14 cellular contexts compared by ENCODE assay signal in genomic region chr7:138546064-138546619, GRCh38.
DNase-seq lines count a peak whose midpoint lies in the region; ATAC-seq and TF ChIP-seq lines count a peak whose summit lies in the region.
"Had no signal": no experiment of that assay in that cellular context is flagged by ENCODE, and none has a peak within 500 bp of the region (broad histone marks: within the 10 kb centered on the region; RNA-seq: fewer than 3 reads in every experiment).

No MANE protein-coding gene starts in this region.

- H3K36me3 Mint-ChIP-seq in WTC11 (peaks cover 80% of the 10 kb centered on the region), HFFc6 (ENCODE audit: low read depth) (peaks cover 26% of the 10 kb centered on the region)

- no peak for ATAC-seq in WTC11
- ATAC-seq: A549, GM12878 had no signal

- H3K27ac Mint-ChIP-seq in WTC11 (peak overlapping the region; percentile 52; the same call in 1 of the 2 replicates), HFFc6 (no peak overlapping the region)

- CTCF ChIA-PET in WTC11 (lab: Charles Lee), result no interaction called here

- POLR2A ChIA-PET in WTC11 (lab: Charles Lee), result no interaction called here

- DNase-seq in WTC11 (ENCODE audit: low spot score) (no peak), dermis blood vessel endothelial cell (peak; percentile 91), glomerular endothelial cell (ENCODE audit: extremely low read depth, low read depth, low spot score) (peak; percentile 75), pulmonary artery endothelial cell (ENCODE audit: low read depth, low spot score) (peak; percentile 63), HFFc6 (no peak), HT-29 (ENCODE audit: low spot score) (no peak), caudate nucleus (lab: John Stamatoyannopoulos, UW) (no peak)
- DNase-seq: BE2C; CD4-positive, alpha-beta memory T cell; DMS79; GOT3 had no signal

- no peak overlapping the region for H3K27ac ChIP-seq in caudate nucleus (ENCODE audit: low read depth, low read length)
- H3K27ac ChIP-seq: A549, C4-2B had no signal

- H3K27me3 Mint-ChIP-seq in WTC11 (ENCODE audit: low read depth) (no peaks in the 10 kb centered on the region), HFFc6 (ENCODE audit: insufficient read depth) (no peaks in the 10 kb centered on the region; the same call in 1 of the 2 replicates)
- H3K27me3 Mint-ChIP-seq: CD4-positive, alpha-beta memory T cell had no signal

- H3K9me3 Mint-ChIP-seq in WTC11, result peaks cover 3% of the 10 kb centered on the region; the same call in 1 of the 2 replicates
- no peaks in the 10 kb centered on the region for H3K9me3 Mint-ChIP-seq in HFFc6

- TF ChIP-seq CTCF in WTC11 (IDR thresholded peaks at IDR 0.05) (no peak), HFFc6 (IDR thresholded peaks at IDR 0.05) (no peak)

- 0 out of 2 replicates have a peak, but pooled peaks cover 3% of the 10 kb centered on the region for H3K4me1 Mint-ChIP-seq in WTC11
- H3K4me1 Mint-ChIP-seq in HFFc6 (ENCODE audit: low read depth), result no peaks in the 10 kb centered on the region

- H3K4me3 Mint-ChIP-seq in WTC11, result no peak overlapping the region
- no peak overlapping the region for H3K4me3 Mint-ChIP-seq in HFFc6
- H3K4me3 Mint-ChIP-seq: CD4-positive, alpha-beta memory T cell had no signal

TF ChIP-seq in WTC11, 78 proteins besides CTCF, POLR2A, EP300 and RAD21:
- TF ChIP-seq ZNF396 (CRISPR knock-in tag; IDR thresholded peaks at IDR 0.05; ENCODE audit: borderline replicate concordance) (no peak), ZSCAN18 (CRISPR knock-in tag; IDR thresholded peaks at IDR 0.05) (no peak), SOX15 (CRISPR knock-in tag; IDR thresholded peaks at IDR 0.05) (no peak), IRF1 (CRISPR knock-in tag; IDR thresholded peaks at IDR 0.05) (no peak), KAT7 (CRISPR knock-in tag; IDR thresholded peaks at IDR 0.05; ENCODE audit: borderline replicate concordance) (no peak), NR1H2 (CRISPR knock-in tag; IDR thresholded peaks at IDR 0.05) (no peak), NR3C1 (CRISPR knock-in tag; conservative IDR thresholded peaks at IDR 0.05; ENCODE audit: low read depth) (no peak)
TF ChIP-seq in WTC11: peak in this region for 0.

Comparison
In these comparisons a context has a peak if more than half of its experiments do, and no peak if none do; other contexts are left out.
1. DNase-seq: peak in dermis blood vessel endothelial cell (single experiment), glomerular endothelial cell (single experiment) and pulmonary artery endothelial cell (single experiment); none in WTC11 (single experiment), HFFc6 (single experiment), HT-29 (single experiment) and caudate nucleus (0 of 61).